In genomic region chrX:129553619-129554288, GRCh38 we compare ENCODE assay signal across 10 cellular contexts. TPM values are rescaled to one million over a fixed set of nuclear protein-coding genes. Genes with fewer than 3 reads are reported as not detected.
A peak's percentile ranks its signal among the peaks of the same experiment; 100 is the strongest.
DNase-seq lines count a peak whose midpoint lies in the region; ATAC-seq and TF ChIP-seq lines count a peak whose summit lies in the region.
"Had no signal": no experiment of that assay in that cellular context is flagged by ENCODE, and none has a peak within 500 bp of the region (broad histone marks: within the 10 kb centered on the region; RNA-seq: fewer than 3 reads in every experiment).

No MANE protein-coding gene starts in this region.

- no peak overlapping the region for H3K4me3 ChIP-seq in WERI-Rb-1 (ENCODE audit: low read depth, low read length)

- intact Hi-C loops in activated T-helper 1 cell treated with anti-CD3 and anti-CD28 coated beads, Interleukin-12 subunit alpha, Interleukin-12 subunit beta, Interleukin-2, Interleukin-4 antibody, amounts not matched to agents 30 ng/mL and 10 ng/mL and 1 ng/mL, durations not matched to agents 14 hours and 24 hours and 36 hours (cut with micrococcal nuclease): no loop called here
- intact Hi-C loops in CD14-positive monocyte (cut with micrococcal nuclease): no loop called here
- intact Hi-C loops in Right ventricle myocardium superior (cut with DNase I): no loop called here

- H3K27me3 ChIP-seq in WERI-Rb-1 (ENCODE audit: insufficient read depth, low read depth, severe bottlenecking): peaks cover 2% of the 10 kb centered on the region

- H3K9me3 Mint-ChIP-seq in naive B cell (peaks cover 0 to 4% (median 0%) of the 10 kb centered on the region in 7 donors), CD14-positive monocyte (peaks cover 0 to 2% (median 0%) of the 10 kb centered on the region in 7 donors)
- no peaks in the 10 kb centered on the region for H3K9me3 Mint-ChIP-seq in activated T-helper 1 cell treated with anti-CD3 and anti-CD28 coated beads, Interleukin-12 subunit alpha, Interleukin-12 subunit beta, Interleukin-2, Interleukin-4 antibody, amounts not matched to agents 30 ng/mL and 10 ng/mL and 1 ng/mL, durations not matched to agents 14 hours and 24 hours and 36 hours

- DNase-seq in naive B cell: peak; percentile 46
- no peak for DNase-seq in activated T-helper 1 cell treated with anti-CD3 and anti-CD28 coated beads, Interleukin-12 subunit alpha, Interleukin-12 subunit beta, Interleukin-2, Interleukin-4 antibody, amounts not matched to agents 30 ng/mL and 10 ng/mL and 1 ng/mL, durations not matched to agents 14 hours and 24 hours and 36 hours (ENCODE audit: low spot score)
- no peak for DNase-seq in WERI-Rb-1
- DNase-seq in CD14-positive monocyte (ENCODE audit: low spot score): no peak
- DNase-seq in Right ventricle myocardium superior: no peak
- DNase-seq: erythroblast, NCI-H524 treated with DMSO at 0.1 percent for 48 hours had no signal

- no peak overlapping the region for H3K27ac ChIP-seq in WERI-Rb-1

- no peak overlapping the region for H3K27ac Mint-ChIP-seq in naive B cell
- no peak overlapping the region for H3K27ac Mint-ChIP-seq in activated T-helper 1 cell treated with anti-CD3 and anti-CD28 coated beads, Interleukin-12 subunit alpha, Interleukin-12 subunit beta, Interleukin-2, Interleukin-4 antibody, amounts not matched to agents 30 ng/mL and 10 ng/mL and 1 ng/mL, durations not matched to agents 14 hours and 24 hours and 36 hours
- H3K27ac Mint-ChIP-seq in CD14-positive monocyte: no peak overlapping the region

- H3K4me1 Mint-ChIP-seq in naive B cell (peaks cover 0 to 4% (median 3%) of the 10 kb centered on the region in 3 donors), CD14-positive monocyte (peaks cover 6% of the 10 kb centered on the region)
- no peaks in the 10 kb centered on the region for H3K4me1 Mint-ChIP-seq in activated T-helper 1 cell treated with anti-CD3 and anti-CD28 coated beads, Interleukin-12 subunit alpha, Interleukin-12 subunit beta, Interleukin-2, Interleukin-4 antibody, amounts not matched to agents 30 ng/mL and 10 ng/mL and 1 ng/mL, durations not matched to agents 14 hours and 24 hours and 36 hours (ENCODE audit: low read depth)

- H3K4me3 Mint-ChIP-seq in naive B cell: no peak overlapping the region
- no peak overlapping the region for H3K4me3 Mint-ChIP-seq in activated T-helper 1 cell treated with anti-CD3 and anti-CD28 coated beads, Interleukin-12 subunit alpha, Interleukin-12 subunit beta, Interleukin-2, Interleukin-4 antibody, amounts not matched to agents 30 ng/mL and 10 ng/mL and 1 ng/mL, durations not matched to agents 14 hours and 24 hours and 36 hours
- no peak overlapping the region for H3K4me3 Mint-ChIP-seq in CD14-positive monocyte

- TF ChIP-seq CTCF in WERI-Rb-1 (IDR thresholded peaks at IDR 0.05; ENCODE audit: low read depth, low read length) (no peak), CD14-positive monocyte (IDR thresholded peaks at IDR 0.05) (no peak)

- H3K36me3 Mint-ChIP-seq in naive B cell (peaks cover 4 to 11% of the 10 kb centered on the region in 2 donors), CD14-positive monocyte (peaks cover 22 to 27% of the 10 kb centered on the region in 2 donors)
- H3K36me3 Mint-ChIP-seq in activated T-helper 1 cell treated with anti-CD3 and anti-CD28 coated beads, Interleukin-12 subunit alpha, Interleukin-12 subunit beta, Interleukin-2, Interleukin-4 antibody, amounts not matched to agents 30 ng/mL and 10 ng/mL and 1 ng/mL, durations not matched to agents 14 hours and 24 hours and 36 hours (ENCODE audit: low read depth): no peaks in the 10 kb centered on the region

- H3K9me3 ChIP-seq in WERI-Rb-1 (ENCODE audit: severe bottlenecking): no peaks in the 10 kb centered on the region

- H3K27me3 Mint-ChIP-seq in naive B cell (peaks cover 0 to 8% (median 0%) of the 10 kb centered on the region in 3 donors), CD14-positive monocyte (ENCODE audit: low read depth in 3 of 3) (no peaks in the 10 kb centered on the region)
- H3K27me3 Mint-ChIP-seq in activated T-helper 1 cell treated with anti-CD3 and anti-CD28 coated beads, Interleukin-12 subunit alpha, Interleukin-12 subunit beta, Interleukin-2, Interleukin-4 antibody, amounts not matched to agents 30 ng/mL and 10 ng/mL and 1 ng/mL, durations not matched to agents 14 hours and 24 hours and 36 hours (ENCODE audit: insufficient read depth): no peaks in the 10 kb centered on the region

- no peaks in the 10 kb centered on the region for H3K36me3 ChIP-seq in WERI-Rb-1

- peak; percentile 98 for ATAC-seq in GM19035 (IDR thresholded peaks at IDR 0.05; ENCODE audit: unreplicated experiment)
- ATAC-seq in HG02678 (IDR thresholded peaks at IDR 0.05; ENCODE audit: unreplicated experiment): peak; percentile 98
- peak; percentile 97 for ATAC-seq in HG03558 (IDR thresholded peaks at IDR 0.05; ENCODE audit: extremely low read depth, unreplicated experiment)
- ATAC-seq in naive B cell (ENCODE audit: low read depth in 2 of 2): peak; percentile 97 to 98
- no peak for ATAC-seq in Right ventricle myocardium superior (ENCODE audit: poor library complexity)

RNA-seq across cellular contexts. Expression of gene OCRL, which starts 13.7 kb away (rescaled TPM):
- polyA plus RNA-seq in naive B cell (ENCODE audit: low read depth in 6 of 6) (1 to 10 TPM in 2 of 6 donors, under 1 TPM in 3, not detected in 1; 0.35 to 1.6 (median 0.97) TPM), CD14-positive monocyte (1 to 10 TPM; 1.8 to 2.4 TPM)
- total RNA-seq in activated T-helper 1 cell treated with anti-CD3 and anti-CD28 coated beads, Interleukin-12 subunit alpha, Interleukin-12 subunit beta, Interleukin-2, Interleukin-4 antibody, amounts not matched to agents 30 ng/mL and 10 ng/mL and 1 ng/mL, durations not matched to agents 14 hours and 24 hours and 36 hours: 3.8 and 4.1 TPM in 2 replicates
- total RNA-seq in Right ventricle myocardium superior: 9.4 TPM

RNA-seq across cellular contexts. Expression of gene SMARCA1, which starts 30.5 kb away (rescaled TPM):
- polyA plus RNA-seq in naive B cell (ENCODE audit: low read depth in 6 of 6) (under 1 TPM in 5 of 6 donors, not detected in 1; 0.24 to 0.89 (median 0.40) TPM), CD14-positive monocyte (under 1 TPM in 1 of 2 donors, not detected in 1; 0.13 TPM)
- not detected in 2 replicates for total RNA-seq in activated T-helper 1 cell treated with anti-CD3 and anti-CD28 coated beads, Interleukin-12 subunit alpha, Interleukin-12 subunit beta, Interleukin-2, Interleukin-4 antibody, amounts not matched to agents 30 ng/mL and 10 ng/mL and 1 ng/mL, durations not matched to agents 14 hours and 24 hours and 36 hours
- 27.5 TPM for total RNA-seq in Right ventricle myocardium superior

Comparison
In these comparisons a context has a peak if more than half of its experiments do, and no peak if none do; other contexts are left out.
1. RNA of gene SMARCA1, which starts 30.5 kb away (total RNA-seq): 27.5 TPM in Right ventricle myocardium superior (single experiment); not detected in activated T-helper 1 cell treated with anti-CD3 and anti-CD28 coated beads, Interleukin-12 subunit alpha, Interleukin-12 subunit beta, Interleukin-2, Interleukin-4 antibody, amounts not matched to agents 30 ng/mL and 10 ng/mL and 1 ng/mL, durations not matched to agents 14 hours and 24 hours and 36 hours; every median in the first group is over 10 times any median in the second.